ENCODE assay signal across 38 cellular contexts in the genomic region with DNA sequence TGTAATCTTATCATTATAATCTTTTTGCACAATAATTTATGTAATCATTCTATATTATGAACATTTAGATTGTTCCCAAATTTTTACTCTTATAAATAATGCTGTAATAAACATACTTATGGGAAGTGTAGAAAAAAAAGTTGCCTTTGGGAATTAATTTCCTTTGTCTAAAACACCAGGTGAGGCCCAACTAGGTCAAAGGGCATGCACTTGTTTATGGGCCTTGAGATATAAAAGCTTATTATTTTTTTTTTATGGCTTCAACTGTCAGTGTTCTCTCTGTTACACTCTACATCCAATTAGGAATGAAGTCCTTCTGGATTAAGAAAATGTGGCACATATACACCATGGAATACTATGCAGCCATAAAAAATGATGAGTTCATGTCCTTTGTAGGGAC. TPM values are rescaled to one million over a fixed set of nuclear protein-coding genes. Genes with fewer than 3 reads are reported as not detected.
"Had no signal": no experiment of that assay in that cellular context is flagged by ENCODE, and none has a peak within 500 bp of the region (broad histone marks: within the 10 kb centered on the region; RNA-seq: fewer than 3 reads in every experiment).

No MANE protein-coding gene starts in this region.

- H3K9me3 ChIP-seq: adrenal gland, body of pancreas, breast epithelium had no signal

- DNase-seq: activated CD4-positive, alpha-beta memory T cell treated with anti-CD3 and anti-CD28 coated beads, Interleukin-2, amount 10 ng/mL, durations not matched to agents 7 days and 5 days; activated CD4-positive, alpha-beta T cell treated with anti-CD3 and anti-CD28 coated beads for 1 hour; activated CD4-positive, alpha-beta T cell treated with anti-CD3 and anti-CD28 coated beads for 36 hours; activated CD4-positive, alpha-beta T cell treated with anti-CD3 and anti-CD28 coated beads for 48 hours; activated CD4-positive, alpha-beta T cell treated with anti-CD3 and anti-CD28 coated beads, Interleukin-2, amount 10 ng/mL, durations not matched to agents 7 days and 5 days; activated CD4-positive, alpha-beta T cell treated with anti-CD3 and anti-CD28 coated beads, Interleukin-2, amount 50 U/mL, for 48 hours; activated CD4-positive, CD25-positive, alpha-beta regulatory T cell; activated CD8-positive, alpha-beta memory T cell treated with anti-CD3 and anti-CD28 coated beads, Interleukin-2, amount 50 U/mL, for 4 hours; activated CD8-positive, alpha-beta T cell treated with anti-CD3 and anti-CD28 coated beads, Interleukin-2, amount 10 ng/mL, durations not matched to agents 7 days and 5 days; activated effector memory CD4-positive, alpha-beta T cell treated with anti-CD3 and anti-CD28 coated beads, Interleukin-2, amount 50 U/mL, for 16 hours; activated gamma-delta T cell treated with Interleukin-2 at 50 U/mL for 16 hours; activated naive CD4-positive, alpha-beta T cell; activated naive CD4-positive, alpha-beta T cell treated with anti-CD3 and anti-CD28 coated beads for 36 hours; activated naive CD4-positive, alpha-beta T cell treated with anti-CD3 and anti-CD28 coated beads, Interleukin-2, amount 50 U/mL, for 16 hours; activated naive CD8-positive, alpha-beta T cell treated with anti-CD3 and anti-CD28 coated beads for 36 hours; activated T-cell treated with anti-CD3 and anti-CD28 coated beads for 4 hours; activated T-cell treated with anti-CD3 and anti-CD28 coated beads, Interleukin-2, amount 50 U/mL, for 1 hour; activated T-cell treated with anti-CD3 and anti-CD28 coated beads, Interleukin-2, amount 50 U/mL, for 4 hours; activated T-cell treated with anti-CD3 and anti-CD28 coated beads, Interleukin-2, amount 50 U/mL, for 72 hours; adrenal gland; amniotic stem cell; aorta; body of pancreas; brain microvascular endothelial cell; central memory CD4-positive, alpha-beta T cell; T-helper 1 cell; T-helper 2 cell; T-helper 9 cell; WERI-Rb-1 had no signal

- FAIRE-seq: astrocyte, TTC549 had no signal

- H3K27ac ChIP-seq: adrenal gland, brain microvascular endothelial cell, breast epithelium, WERI-Rb-1 had no signal

- H3K4me3 ChIP-seq: adrenal gland, body of pancreas, breast epithelium had no signal

- H3K4me1 ChIP-seq: breast epithelium had no signal

- H3K36me3 ChIP-seq: adrenal gland, brain microvascular endothelial cell, breast epithelium, WERI-Rb-1 had no signal

- ATAC-seq: activated CD4-positive, alpha-beta T cell treated with anti-CD3 and anti-CD28 coated beads for 36 hours; activated CD4-positive, CD25-positive, alpha-beta regulatory T cell treated with anti-CD3 and anti-CD28 coated beads, Interleukin-2, amount 50 U/mL, for 24 hours; activated CD8-positive, alpha-beta T cell treated with anti-CD3 and anti-CD28 coated beads, Interleukin-2, amount 10 ng/mL, durations not matched to agents 7 days and 5 days; activated naive CD4-positive, alpha-beta T cell treated with anti-CD3 and anti-CD28 coated beads, Interleukin-2, amount 50 U/mL, for 72 hours; activated T-cell treated with anti-CD3 and anti-CD28 coated beads, Interleukin-2, amount 50 U/mL, for 4 hours; activated T-cell treated with anti-CD3 and anti-CD28 coated beads, Interleukin-2, amount 50 U/mL, for 72 hours; activated T-helper 17 cell treated with anti-CD3 and anti-CD28 coated beads, Interleukin-2, amount 50 U/mL, for 72 hours; WTC11 had no signal

- H3K27me3 ChIP-seq: adrenal gland, body of pancreas, breast epithelium had no signal

RNA-seq across cellular contexts. Expression of gene PRLR, which starts 6.5 kb away (rescaled TPM):
- total RNA-seq: activated CD4-positive, alpha-beta memory T cell treated with anti-CD3 and anti-CD28 coated beads, Interleukin-2, amount 10 ng/mL, durations not matched to agents 7 days and 5 days; activated CD4-positive, alpha-beta T cell treated with anti-CD3 and anti-CD28 coated beads, Interleukin-2, amount 10 ng/mL, durations not matched to agents 7 days and 5 days; activated CD8-positive, alpha-beta memory T cell treated with anti-CD3 and anti-CD28 coated beads for 36 hours; activated CD8-positive, alpha-beta T cell treated with anti-CD3 and anti-CD28 coated beads, Interleukin-2, amount 10 ng/mL, durations not matched to agents 7 days and 5 days; activated naive CD4-positive, alpha-beta T cell treated with anti-CD3 and anti-CD28 coated beads for 36 hours; activated naive CD8-positive, alpha-beta T cell treated with anti-CD3 and anti-CD28 coated beads for 36 hours; activated T-helper 1 cell treated with anti-CD3 and anti-CD28 coated beads, Interleukin-12 subunit alpha, Interleukin-12 subunit beta, Interleukin-2, Interleukin-4 antibody, amounts not matched to agents 30 ng/mL and 10 ng/mL and 1 ng/mL, durations not matched to agents 14 hours and 24 hours and 36 hours; activated T-helper 17 cell treated with anti-CD3 and anti-CD28 coated beads, Interleukin-2, amount 50 U/mL, for 72 hours had no signal
